In the genomic region with DNA sequence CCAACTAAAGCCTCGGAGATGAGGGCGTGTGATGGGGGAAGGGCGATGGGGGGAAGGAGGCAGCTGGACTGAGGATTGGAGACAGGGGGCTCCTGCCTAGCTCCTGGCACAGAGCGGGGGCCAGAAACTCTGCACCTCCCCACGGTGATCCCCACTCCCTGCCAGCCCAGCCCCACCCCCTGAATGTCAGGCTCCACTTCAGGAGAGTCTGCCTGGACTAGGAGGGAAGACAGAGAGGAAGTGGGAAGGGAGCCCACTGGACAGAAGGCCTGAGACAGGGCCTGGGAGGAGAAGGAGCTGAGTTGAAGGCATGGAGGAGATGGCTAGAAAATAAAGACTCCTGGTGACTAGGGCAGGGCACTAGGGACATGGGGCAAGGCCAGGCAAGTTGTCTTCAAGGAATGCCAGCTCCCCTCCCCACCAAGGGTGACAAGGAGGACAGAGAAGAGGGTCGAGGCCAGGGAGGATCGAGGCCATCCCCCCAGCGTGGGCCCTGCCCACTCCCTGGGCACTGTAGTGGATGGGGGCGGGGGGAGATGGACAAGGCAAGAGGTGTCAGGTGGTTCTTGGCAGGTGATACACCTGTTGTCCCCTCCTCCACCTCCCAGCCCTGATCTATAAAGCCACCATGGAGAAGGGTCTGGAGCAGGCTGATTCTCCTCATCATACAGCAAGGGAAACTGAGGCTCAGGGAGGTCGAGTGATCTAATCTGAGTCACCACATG, we compare ENCODE assay signal across 1 cellular context.
TF ChIP-seq lines count a peak whose summit lies in the region.

No MANE protein-coding gene starts in this region.

TF ChIP-seq in HepG2, 621 proteins besides CTCF, POLR2A, EP300 and RAD21 (continued from another document):
- TF ChIP-seq, protein P1, sequence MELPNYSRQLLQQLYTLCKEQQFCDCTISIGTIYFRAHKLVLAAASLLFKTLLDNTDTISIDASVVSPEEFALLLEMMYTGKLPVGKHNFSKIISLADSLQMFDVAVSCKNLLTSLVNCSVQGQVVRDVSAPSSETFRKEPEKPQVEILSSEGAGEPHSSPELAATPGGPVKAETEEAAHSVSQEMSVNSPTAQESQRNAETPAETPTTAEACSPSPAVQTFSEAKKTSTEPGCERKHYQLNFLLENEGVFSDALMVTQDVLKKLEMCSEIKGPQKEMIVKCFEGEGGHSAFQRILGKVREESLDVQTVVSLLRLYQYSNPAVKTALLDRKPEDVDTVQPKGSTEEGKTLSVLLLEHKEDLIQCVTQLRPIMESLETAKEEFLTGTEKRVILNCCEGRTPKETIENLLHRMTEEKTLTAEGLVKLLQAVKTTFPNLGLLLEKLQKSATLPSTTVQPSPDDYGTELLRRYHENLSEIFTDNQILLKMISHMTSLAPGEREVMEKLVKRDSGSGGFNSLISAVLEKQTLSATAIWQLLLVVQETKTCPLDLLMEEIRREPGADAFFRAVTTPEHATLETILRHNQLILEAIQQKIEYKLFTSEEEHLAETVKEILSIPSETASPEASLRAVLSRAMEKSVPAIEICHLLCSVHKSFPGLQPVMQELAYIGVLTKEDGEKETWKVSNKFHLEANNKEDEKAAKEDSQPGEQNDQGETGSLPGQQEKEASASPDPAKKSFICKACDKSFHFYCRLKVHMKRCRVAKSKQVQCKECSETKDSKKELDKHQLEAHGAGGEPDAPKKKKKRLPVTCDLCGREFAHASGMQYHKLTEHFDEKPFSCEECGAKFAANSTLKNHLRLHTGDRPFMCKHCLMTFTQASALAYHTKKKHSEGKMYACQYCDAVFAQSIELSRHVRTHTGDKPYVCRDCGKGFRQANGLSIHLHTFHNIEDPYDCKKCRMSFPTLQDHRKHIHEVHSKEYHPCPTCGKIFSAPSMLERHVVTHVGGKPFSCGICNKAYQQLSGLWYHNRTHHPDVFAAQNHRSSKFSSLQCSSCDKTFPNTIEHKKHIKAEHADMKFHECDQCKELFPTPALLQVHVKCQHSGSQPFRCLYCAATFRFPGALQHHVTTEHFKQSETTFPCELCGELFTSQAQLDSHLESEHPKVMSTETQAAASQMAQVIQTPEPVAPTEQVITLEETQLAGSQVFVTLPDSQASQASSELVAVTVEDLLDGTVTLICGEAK (IDR thresholded peaks at IDR 0.05): no peak
- TF ChIP-seq, protein P1 (CRISPR knock-in tag; IDR thresholded peaks at IDR 0.05): no peak
TF ChIP-seq in HepG2: peak in this region for 7.
